8 cellular contexts compared by ENCODE assay signal in genomic region chr10:22334414-22335203, GRCh38. TPM values are rescaled to one million over a fixed set of nuclear protein-coding genes. Genes with fewer than 3 reads are reported as not detected.
DNase-seq lines count a peak whose midpoint lies in the region; ATAC-seq and TF ChIP-seq lines count a peak whose summit lies in the region.

No MANE protein-coding gene starts in this region.

- H3K4me3 ChIP-seq in left ventricle myocardium inferior (peak overlapping the region; percentile 65), prostate gland (peak overlapping the region; percentile 24 to 30)

- H3K27ac ChIP-seq in left ventricle myocardium inferior (replicated peaks), result no peak overlapping the region
- no peak overlapping the region for H3K27ac ChIP-seq in prostate gland

- no peak overlapping the region for H3K27ac Mint-ChIP-seq in activated naive CD8-positive, alpha-beta T cell

- H3K4me1 Mint-ChIP-seq in activated naive CD8-positive, alpha-beta T cell (ENCODE audit: low read depth), result peaks cover 32% of the 10 kb centered on the region

- H3K4me1 ChIP-seq in left ventricle myocardium inferior (peaks cover 35% of the 10 kb centered on the region), prostate gland (replicated peaks) (peaks cover 12% of the 10 kb centered on the region)

- H3K27me3 Mint-ChIP-seq in activated naive CD8-positive, alpha-beta T cell, result peaks cover 31% of the 10 kb centered on the region

- H3K36me3 Mint-ChIP-seq in activated naive CD8-positive, alpha-beta T cell, result peaks cover 7% of the 10 kb centered on the region

- peak overlapping the region; percentile 81 for H3K4me3 Mint-ChIP-seq in activated naive CD8-positive, alpha-beta T cell

- 18% methylated on average over 62 of the region's 75 CpGs for WGBS in prostate gland

- H3K9me3 ChIP-seq in left ventricle myocardium inferior (replicated peaks) (no peaks in the 10 kb centered on the region), prostate gland (no peaks in the 10 kb centered on the region)

- H3K9me3 Mint-ChIP-seq in activated naive CD8-positive, alpha-beta T cell (ENCODE audit: low read depth), result no peaks in the 10 kb centered on the region

- no peak for TF ChIP-seq CTCF in left ventricle myocardium inferior (IDR thresholded peaks at IDR 0.05; ENCODE audit: borderline replicate concordance)
- TF ChIP-seq CTCF in prostate gland (IDR thresholded peaks at IDR 0.05), result no peak

- no peak for TF ChIP-seq POLR2A in prostate gland (IDR thresholded peaks at IDR 0.05)

- ATAC-seq in GM21526 (IDR thresholded peaks at IDR 0.05; ENCODE audit: low FRiP score, unreplicated experiment), result no peak

- DNase-seq in D341Med (ENCODE audit: low spot score), result peak; percentile 29
- DNase-seq in left ventricle myocardium inferior, result no peak
- DNase-seq in prostate gland (ENCODE audit: low spot score), result no peak
- DNase-seq in stimulated activated CD4-positive, alpha-beta T cell treated with anti-CD3 and anti-CD28 coated beads, Interleukin-4, amount 100 ng/mL, for 4 hours, result no peak
- no peak for DNase-seq in pons (ENCODE audit: low spot score)
- no peak for DNase-seq in NCI-H526 (lab: John Stamatoyannopoulos, UW)

- intact Hi-C loops in left ventricle myocardium inferior (cut with micrococcal nuclease) (no loop called here), prostate gland (cut with DNase I) (no loop called here)

- peaks cover 7% of the 10 kb centered on the region for H3K36me3 ChIP-seq in left ventricle myocardium inferior
- no peaks in the 10 kb centered on the region for H3K36me3 ChIP-seq in prostate gland

- H3K27me3 ChIP-seq in left ventricle myocardium inferior (ENCODE audit: low read depth) (peaks cover 65% of the 10 kb centered on the region), prostate gland (replicated peaks; ENCODE audit: insufficient read depth) (peaks cover 15% of the 10 kb centered on the region)

RNA-seq across cellular contexts. Expression of gene SPAG6, which starts 10.7 kb away (rescaled TPM):
- total RNA-seq in left ventricle myocardium inferior (not detected), prostate gland (10 to 100 TPM in 1 of 2 donors, 1 to 10 TPM in 1; 5.8 to 20.3 TPM)

RNA-seq across cellular contexts. Expression of gene BMI1, which starts 13.7 kb away (rescaled TPM):
- total RNA-seq in left ventricle myocardium inferior (33.3 TPM), prostate gland (10 to 100 TPM; 70.8 to 88.4 TPM)

RNA-seq across cellular contexts. Expression of gene COMMD3, which starts 18.4 kb away (rescaled TPM):
- total RNA-seq in left ventricle myocardium inferior (89.7 TPM), prostate gland (10 to 100 TPM; 30.7 to 38.8 TPM)
